Comparison of ENCODE assay signal across 8 cellular contexts in the genomic region with DNA sequence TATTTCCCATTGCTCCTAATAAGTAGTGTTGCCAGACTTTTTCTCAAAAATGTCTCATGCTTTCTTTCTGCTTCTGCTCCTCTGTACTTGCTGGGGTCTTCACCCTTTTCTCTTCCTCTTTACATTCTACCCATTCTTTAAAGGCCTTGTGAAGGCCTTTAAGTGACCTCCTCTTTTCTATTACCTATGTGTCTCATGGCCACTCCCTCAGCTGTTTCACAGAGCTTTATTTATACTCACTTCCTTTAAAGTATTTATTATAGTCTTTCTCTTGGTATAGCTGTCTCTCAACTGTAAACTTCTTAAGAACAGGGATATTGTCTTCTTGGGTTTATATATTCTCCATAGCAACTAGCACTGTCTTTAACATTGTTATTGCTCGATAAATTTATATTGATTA. TPM values are rescaled to one million over a fixed set of nuclear protein-coding genes. Genes with fewer than 3 reads are reported as not detected.
DNase-seq lines count a peak whose midpoint lies in the region; ATAC-seq and TF ChIP-seq lines count a peak whose summit lies in the region.

No MANE protein-coding gene starts in this region.

- no peak for DNase-seq in CD8-positive, alpha-beta T cell
- DNase-seq in NAMALWA (ENCODE audit: low spot score) (peak; percentile 45), dorsolateral prefrontal cortex (no peak), omental fat pad (ENCODE audit: low spot score) (no peak)
- no peak for DNase-seq in stimulated activated CD4-positive, alpha-beta T cell treated with anti-CD3 and anti-CD28 coated beads, Interleukin-4, amount 100 ng/mL, for 1 hour
- no peak for DNase-seq in stimulated activated CD8-positive, alpha-beta memory T cell treated with anti-CD3 and anti-CD28 coated beads, Interleukin-4, amount 100 ng/mL, for 48 hours

- H3K27me3 Mint-ChIP-seq in CD8-positive, alpha-beta T cell (ENCODE audit: low read depth), result peaks cover 2% of the 10 kb centered on the region

- H3K36me3 ChIP-seq in CD8-positive, alpha-beta T cell (ENCODE audit: insufficient read depth, low read length), result peaks cover 9% of the 10 kb centered on the region
- H3K36me3 ChIP-seq in neural cell (ENCODE audit: insufficient read depth, low read length), result no peaks in the 10 kb centered on the region

- H3K79me2 ChIP-seq in neural cell (replicated peaks; ENCODE audit: insufficient read depth, low read length), result peaks cover 11% of the 10 kb centered on the region

- intact Hi-C loops in CD8-positive, alpha-beta T cell (cut with DNase I, micrococcal nuclease), result loop anchor here (2.0 to 10.0 kb wide), 7 partner anchors 67 to 309 kb away; a partner anchor contains a TSS
- intact Hi-C loops in dorsolateral prefrontal cortex (cut with DNase I), result loop anchor here in 1 of 2 donors (10.0 kb wide), 1 partner anchor 141 kb away; no protein-coding TSS in a partner anchor

- H4K20me1 ChIP-seq in neural cell (ENCODE audit: insufficient read depth), result no peaks in the 10 kb centered on the region

- no peaks in the 10 kb centered on the region for H3K9me3 ChIP-seq in CD8-positive, alpha-beta T cell (ENCODE audit: low read length)
- H3K9me3 ChIP-seq in neural cell (ENCODE audit: low read length), result no peaks in the 10 kb centered on the region

- no peak for TF ChIP-seq RAD21 in neural cell (conservative IDR thresholded peaks at IDR 0.05)

- no peaks in the 10 kb centered on the region for H3K9me3 Mint-ChIP-seq in CD8-positive, alpha-beta T cell

- H3K27ac ChIP-seq in CD8-positive, alpha-beta T cell (ENCODE audit: low read depth, low read length), result no peak overlapping the region
- H3K27ac ChIP-seq in dorsolateral prefrontal cortex, result peak overlapping the region in 16 of 59 donors; percentile 3 to 77 (median 55)
- no peak overlapping the region for H3K27ac ChIP-seq in neural cell (ENCODE audit: low read length)

- CTCF ChIA-PET in CD8-positive, alpha-beta T cell (lab: Charles Lee), result interaction anchor here (1.3 to 1.4 kb wide), 2 partner anchors 10 to 135 kb away, joined by 3 to 5 read pairs; no protein-coding TSS in a partner anchor

- H3K4me2 ChIP-seq in neural cell (ENCODE audit: low read length), result peak overlapping the region; percentile 82

- H3F3A ChIP-seq in neural cell (ENCODE audit: insufficient read depth, low read length, poor library complexity, severe bottlenecking), result no peaks in the 10 kb centered on the region

- POLR2A ChIA-PET in CD8-positive, alpha-beta T cell (lab: Charles Lee), result interaction anchor here (0.8 to 1.9 kb wide), 4 partner anchors 75 to 133 kb away, joined by 3 to 12 read pairs (median 7); a partner anchor contains a TSS

- H3K36me3 Mint-ChIP-seq in CD8-positive, alpha-beta T cell, result peaks cover 31% of the 10 kb centered on the region

- no peaks in the 10 kb centered on the region for H3K27me3 ChIP-seq in CD8-positive, alpha-beta T cell (ENCODE audit: insufficient read depth, low read length)
- H3K27me3 ChIP-seq in dorsolateral prefrontal cortex (no peaks in the 10 kb centered on the region), neural cell (ENCODE audit: insufficient read depth, low read depth, low read length) (no peaks in the 10 kb centered on the region)

- no peak for ATAC-seq in CD8-positive, alpha-beta T cell
- ATAC-seq in omental fat pad (ENCODE audit: low FRiP score) (no peak), GM21825 (IDR thresholded peaks at IDR 0.05; ENCODE audit: unreplicated experiment) (no peak)

- no peak overlapping the region for H2AFZ ChIP-seq in neural cell (ENCODE audit: low read depth, low read length)

- TF ChIP-seq CTCF in CD8-positive, alpha-beta T cell (IDR thresholded peaks at IDR 0.05), result no peak
- TF ChIP-seq CTCF in dorsolateral prefrontal cortex (IDR thresholded peaks at IDR 0.05 in 54 of 56, conservative IDR thresholded peaks at IDR 0.05 in 2 of 56; ENCODE audit: low read depth in 1 of 56, partially characterized antibody in 56 of 56), result no peak
- no peak for TF ChIP-seq CTCF in neural cell (IDR thresholded peaks at IDR 0.05; ENCODE audit: poor library complexity, severe bottlenecking)
- TF ChIP-seq CTCF in omental fat pad (IDR thresholded peaks at IDR 0.05), result no peak

- H3K4me3 Mint-ChIP-seq in CD8-positive, alpha-beta T cell, result peak overlapping the region; percentile 98

- no peaks in the 10 kb centered on the region for H3K9me2 ChIP-seq in neural cell (ENCODE audit: insufficient read depth, low read length)

- H3K9ac ChIP-seq in neural cell (ENCODE audit: low read length), result no peak overlapping the region

- H3K4me3 ChIP-seq in CD8-positive, alpha-beta T cell (ENCODE audit: low read depth, low read length), result peak overlapping the region; percentile 3
- peak overlapping the region in 58 of 59 donors; percentile 55 to 85 (median 72) for H3K4me3 ChIP-seq in dorsolateral prefrontal cortex
- H3K4me3 ChIP-seq in neural cell (ENCODE audit: low read length), result peak overlapping the region; percentile 69

- no peak for TF ChIP-seq EP300 in neural cell (conservative IDR thresholded peaks at IDR 0.05; ENCODE audit: poor library complexity, severe bottlenecking)

- peaks cover 40% of the 10 kb centered on the region for H3K4me1 Mint-ChIP-seq in CD8-positive, alpha-beta T cell (ENCODE audit: low read depth)

- peaks cover 7% of the 10 kb centered on the region for H3K4me1 ChIP-seq in CD8-positive, alpha-beta T cell (ENCODE audit: insufficient read depth, low read length)

- peak overlapping the region; percentile 86 for H3K27ac Mint-ChIP-seq in CD8-positive, alpha-beta T cell

TF ChIP-seq in neural cell, 6 proteins besides CTCF, POLR2A, EP300 and RAD21:
- TF ChIP-seq SMC3 (conservative IDR thresholded peaks at IDR 0.05; ENCODE audit: poor library complexity) (no peak), POLR2AphosphoS5 (IDR thresholded peaks at IDR 0.05) (no peak), EZH2 (IDR thresholded peaks at IDR 0.05; ENCODE audit: borderline replicate concordance, insufficient read depth, low read length, poor library complexity, severe bottlenecking) (no peak), MXI1 (conservative IDR thresholded peaks at IDR 0.05; ENCODE audit: poor library complexity, severe bottlenecking) (no peak), TAF1 (IDR thresholded peaks at IDR 0.05; ENCODE audit: low read depth) (no peak)
- TF ChIP-seq, protein P1, sequence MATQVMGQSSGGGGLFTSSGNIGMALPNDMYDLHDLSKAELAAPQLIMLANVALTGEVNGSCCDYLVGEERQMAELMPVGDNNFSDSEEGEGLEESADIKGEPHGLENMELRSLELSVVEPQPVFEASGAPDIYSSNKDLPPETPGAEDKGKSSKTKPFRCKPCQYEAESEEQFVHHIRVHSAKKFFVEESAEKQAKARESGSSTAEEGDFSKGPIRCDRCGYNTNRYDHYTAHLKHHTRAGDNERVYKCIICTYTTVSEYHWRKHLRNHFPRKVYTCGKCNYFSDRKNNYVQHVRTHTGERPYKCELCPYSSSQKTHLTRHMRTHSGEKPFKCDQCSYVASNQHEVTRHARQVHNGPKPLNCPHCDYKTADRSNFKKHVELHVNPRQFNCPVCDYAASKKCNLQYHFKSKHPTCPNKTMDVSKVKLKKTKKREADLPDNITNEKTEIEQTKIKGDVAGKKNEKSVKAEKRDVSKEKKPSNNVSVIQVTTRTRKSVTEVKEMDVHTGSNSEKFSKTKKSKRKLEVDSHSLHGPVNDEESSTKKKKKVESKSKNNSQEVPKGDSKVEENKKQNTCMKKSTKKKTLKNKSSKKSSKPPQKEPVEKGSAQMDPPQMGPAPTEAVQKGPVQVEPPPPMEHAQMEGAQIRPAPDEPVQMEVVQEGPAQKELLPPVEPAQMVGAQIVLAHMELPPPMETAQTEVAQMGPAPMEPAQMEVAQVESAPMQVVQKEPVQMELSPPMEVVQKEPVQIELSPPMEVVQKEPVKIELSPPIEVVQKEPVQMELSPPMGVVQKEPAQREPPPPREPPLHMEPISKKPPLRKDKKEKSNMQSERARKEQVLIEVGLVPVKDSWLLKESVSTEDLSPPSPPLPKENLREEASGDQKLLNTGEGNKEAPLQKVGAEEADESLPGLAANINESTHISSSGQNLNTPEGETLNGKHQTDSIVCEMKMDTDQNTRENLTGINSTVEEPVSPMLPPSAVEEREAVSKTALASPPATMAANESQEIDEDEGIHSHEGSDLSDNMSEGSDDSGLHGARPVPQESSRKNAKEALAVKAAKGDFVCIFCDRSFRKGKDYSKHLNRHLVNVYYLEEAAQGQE (IDR thresholded peaks at IDR 0.05; ENCODE audit: borderline replicate concordance), result no peak

RNA-seq across cellular contexts. Expression of a gene that starts 0.8 kb away (rescaled TPM):
- 1 to 10 TPM; 1.6 to 1.8 TPM for total RNA-seq in CD8-positive, alpha-beta T cell
- total RNA-seq in dorsolateral prefrontal cortex (10 to 100 TPM; 11.4 to 39.5 (median 25.0) TPM), omental fat pad (10 to 100 TPM; 12.4 to 19.5 (median 17.9) TPM)
- 4.4 and 7.0 TPM in 2 replicates for polyA plus RNA-seq in neural cell
- polyA minus RNA-seq in neural cell, result 8.9 and 9.7 TPM in 2 replicates

RNA-seq across cellular contexts. Expression of a gene that starts 24.5 kb away (rescaled TPM):
- total RNA-seq in CD8-positive, alpha-beta T cell, result not detected
- total RNA-seq in dorsolateral prefrontal cortex (1 to 10 TPM in 32 of 120 experiments, under 1 TPM in 44, not detected in 44; 0.40 to 3.7 (median 0.94) TPM), omental fat pad (1 to 10 TPM in 1 of 4 donors, under 1 TPM in 1, not detected in 2; 0.46 to 2.0 TPM)
- polyA plus RNA-seq in neural cell, result 0.34 TPM in 1 of 2 replicates, not detected in the other
- polyA minus RNA-seq in neural cell, result 0.46 TPM in 1 of 2 replicates, not detected in the other

Comparison
In these comparisons a context has a peak if more than half of its experiments do, and no peak if none do; other contexts are left out.
1. H3K4me3 ChIP-seq: peak in every context shown above with its lines; median percentile 72 in dorsolateral prefrontal cortex; 69 in neural cell; 3 in CD8-positive, alpha-beta T cell.
2. RNA of a gene that starts 0.8 kb away (total RNA-seq): 11.4 to 39.5 TPM in dorsolateral prefrontal cortex and 12.4 to 19.5 TPM in omental fat pad; 1.6 to 1.8 TPM in CD8-positive, alpha-beta T cell; every median in the first group is over 4 times any median in the second.